In the genomic region with DNA sequence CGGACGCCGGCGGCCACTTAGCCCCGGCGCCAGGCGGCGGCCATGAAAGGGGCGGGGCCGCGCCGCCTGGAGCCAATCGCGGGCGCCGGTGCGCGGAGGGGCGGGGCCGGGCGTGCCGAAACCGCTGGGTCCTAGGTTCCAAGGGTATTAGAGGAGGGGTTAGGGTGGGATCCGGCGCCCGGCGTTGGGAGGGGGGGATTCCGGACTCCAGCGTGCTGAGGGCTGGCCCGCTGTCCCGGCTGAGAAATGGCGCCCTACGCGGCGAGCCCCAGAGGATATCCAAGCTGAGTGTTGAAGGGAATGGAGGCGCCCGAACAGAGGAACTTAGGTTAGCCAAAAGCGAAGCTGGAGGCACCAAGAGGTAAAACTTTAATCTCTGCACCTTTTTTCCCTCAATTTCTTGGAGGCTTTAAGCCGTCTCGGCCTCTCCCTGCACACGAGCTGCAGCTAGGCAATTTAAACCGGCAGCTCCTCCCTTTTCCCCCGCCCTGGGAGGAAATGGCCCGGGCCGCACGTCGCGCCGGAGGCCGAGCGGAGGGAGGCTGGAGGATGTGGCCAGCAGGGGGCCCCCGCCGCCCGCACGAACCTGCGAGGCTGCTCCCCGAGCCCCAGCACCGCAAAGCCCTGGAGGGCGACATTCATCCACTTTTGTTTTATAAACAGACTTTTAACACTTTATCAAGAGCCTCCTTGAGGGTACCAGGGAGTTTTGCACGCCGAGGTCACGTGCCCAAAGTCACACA, we compare ENCODE assay signal across 1 cellular context.
TF ChIP-seq lines count a peak whose summit lies in the region.

TSS of gene XXYLT1 (minus strand) at position 44 of the 743 bp plus-strand sequence. CDS start 101 bp downstream, outside the sequence.

TF ChIP-seq in K562, 482 proteins besides CTCF, POLR2A, EP300 and RAD21 (continued from another document and continues in another):
- TF ChIP-seq TCF7 (IDR thresholded peaks at IDR 0.05; ENCODE audit: borderline replicate concordance) (no peak), ZFPM2 (CRISPR knock-in tag; IDR thresholded peaks at IDR 0.05) (no peak), ZNF75A (CRISPR knock-in tag; IDR thresholded peaks at IDR 0.05) (no peak), ZNF583 (CRISPR knock-in tag; IDR thresholded peaks at IDR 0.05) (no peak), HMG20A (CRISPR knock-in tag; conservative IDR thresholded peaks at IDR 0.05) (no peak), HDAC6 (IDR thresholded peaks at IDR 0.05; ENCODE audit: low read depth, low read length) (no peak), PRPF4 (IDR thresholded peaks at IDR 0.05; ENCODE audit: insufficient read depth, low read depth, low read length, poor library complexity, severe bottlenecking) (peak; percentile 12), CC2D1A (IDR thresholded peaks at IDR 0.05) (peak; percentile 76; the same call in 1 of the 2 replicates), DPF2 (IDR thresholded peaks at IDR 0.05) (no peak), DMBX1 (CRISPR knock-in tag; IDR thresholded peaks at IDR 0.05; ENCODE audit: borderline replicate concordance) (no peak), ZNF23 (CRISPR knock-in tag; IDR thresholded peaks at IDR 0.05) (no peak), AFF1 (IDR thresholded peaks at IDR 0.05; ENCODE audit: low read depth in 1 of 2, partially characterized antibody in 2 of 2) (no peak), SRF (CRISPR knock-in tag; IDR thresholded peaks at IDR 0.05) (0 out of 4 replicates have a peak, but pooled peaks of 1 of the 2 experiments have one; percentile 23), JUN (IDR thresholded peaks at IDR 0.05; ENCODE audit: borderline replicate concordance, low read depth, low read length) (no peak; the same call in 1 of the 2 replicates), JUN (CRISPR knock-in tag; IDR thresholded peaks at IDR 0.05; ENCODE audit: borderline replicate concordance) (peak; percentile 60; the same call in 1 of the 2 replicates), ZBTB7A (IDR thresholded peaks at IDR 0.05; ENCODE audit: borderline replicate concordance, control insufficient read depth, low read depth, low read length) (peak; percentile 86), ZBTB40 (IDR thresholded peaks at IDR 0.05) (no peak), ZBTB40 (CRISPR knock-in tag; IDR thresholded peaks at IDR 0.05) (no peak; the same call in 1 of the 2 replicates), CBX3 (IDR thresholded peaks at IDR 0.05; ENCODE audit: borderline replicate concordance in 1 of 2, low read length in 2 of 2) (no peak), HIVEP1 (CRISPR knock-in tag; IDR thresholded peaks at IDR 0.05) (no peak), FOXO4 (CRISPR knock-in tag; IDR thresholded peaks at IDR 0.05) (no peak), ZNF140 (CRISPR knock-in tag; IDR thresholded peaks at IDR 0.05) (no peak), POLR2B (IDR thresholded peaks at IDR 0.05; ENCODE audit: low read depth, partially characterized antibody) (peak; percentile 19), EZH2 (IDR thresholded peaks at IDR 0.05; ENCODE audit: borderline replicate concordance, low read depth, low read length) (no peak), SRSF7 (optimal IDR thresholded peaks at IDR 0.05; ENCODE audit: low read depth, low read length) (no peak), RREB1 (CRISPR knock-in tag; IDR thresholded peaks at IDR 0.05) (no peak), FOXJ3 (CRISPR knock-in tag; IDR thresholded peaks at IDR 0.05) (no peak), DNMT1 (IDR thresholded peaks at IDR 0.05) (no peak), PCBP2 (IDR thresholded peaks at IDR 0.05; ENCODE audit: low read depth, low read length, poor library complexity, severe bottlenecking) (no peak), DACH1 (IDR thresholded peaks at IDR 0.05; ENCODE audit: partially characterized antibody) (no peak), MTF1 (CRISPR knock-in tag; IDR thresholded peaks at IDR 0.05; ENCODE audit: borderline replicate concordance) (no peak)
- TF ChIP-seq, protein P1, sequence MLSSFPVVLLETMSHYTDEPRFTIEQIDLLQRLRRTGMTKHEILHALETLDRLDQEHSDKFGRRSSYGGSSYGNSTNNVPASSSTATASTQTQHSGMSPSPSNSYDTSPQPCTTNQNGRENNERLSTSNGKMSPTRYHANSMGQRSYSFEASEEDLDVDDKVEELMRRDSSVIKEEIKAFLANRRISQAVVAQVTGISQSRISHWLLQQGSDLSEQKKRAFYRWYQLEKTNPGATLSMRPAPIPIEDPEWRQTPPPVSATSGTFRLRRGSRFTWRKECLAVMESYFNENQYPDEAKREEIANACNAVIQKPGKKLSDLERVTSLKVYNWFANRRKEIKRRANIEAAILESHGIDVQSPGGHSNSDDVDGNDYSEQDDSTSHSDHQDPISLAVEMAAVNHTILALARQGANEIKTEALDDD (IDR thresholded peaks at IDR 0.05) = no peak
